Comparison of ENCODE assay signal across 12 cellular contexts in the genomic region with DNA sequence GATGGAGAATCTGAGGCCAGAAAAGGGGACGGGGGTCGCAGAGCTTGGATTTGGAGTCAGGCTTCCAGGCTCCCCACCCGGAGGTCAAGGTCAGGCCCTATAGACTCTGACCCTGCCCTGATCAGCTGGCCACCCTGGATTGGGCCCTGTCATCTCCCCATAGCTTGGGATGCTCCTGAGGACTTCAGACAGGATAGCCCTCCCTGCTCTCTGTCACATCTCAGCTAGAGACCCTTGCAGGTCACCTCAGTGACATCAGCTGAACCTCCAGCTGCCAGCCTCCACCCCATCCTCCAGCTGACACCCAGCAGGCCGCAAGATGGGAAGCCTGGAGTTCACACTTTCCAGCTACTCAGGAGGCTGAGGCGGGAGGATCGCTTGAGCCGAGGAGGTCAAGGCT. TPM values are rescaled to one million over a fixed set of nuclear protein-coding genes. Genes with fewer than 3 reads are reported as not detected.
DNase-seq lines count a peak whose midpoint lies in the region; ATAC-seq and TF ChIP-seq lines count a peak whose summit lies in the region.
"Had no signal": no experiment of that assay in that cellular context is flagged by ENCODE, and none has a peak within 500 bp of the region (broad histone marks: within the 10 kb centered on the region; RNA-seq: fewer than 3 reads in every experiment).

No MANE protein-coding gene starts in this region.

- DNase-seq in CD4-positive, alpha-beta T cell, result no peak
- DNase-seq in endodermal cell, result peak; percentile 40
- no peak for DNase-seq in NCI-H526 treated with DMSO at 0.1 percent for 48 hours (lab: John Stamatoyannopoulos, UW)
- no peak for DNase-seq in NCI-H2171 treated with DMSO at 0.1 percent for 48 hours (lab: John Stamatoyannopoulos, UW)
- no peak for DNase-seq in NCI-H1092 treated with DMSO at 0.1 percent for 48 hours (lab: John Stamatoyannopoulos, UW)
- DNase-seq: glutamatergic neuron, MM.1S, NCI-H2227 treated with DMSO at 0.1 percent for 48 hours had no signal

- peak overlapping the region; percentile 85 for H3K4me3 Mint-ChIP-seq in CD4-positive, alpha-beta T cell
- no peak overlapping the region for H3K4me3 Mint-ChIP-seq in endodermal cell

- H3K9ac ChIP-seq in Loucy (ENCODE audit: low read depth, low read length, poor library complexity, severe bottlenecking) (peak overlapping the region; percentile 99), endodermal cell (ENCODE audit: extremely low read depth, low read length, poor library complexity, severe bottlenecking) (no peak overlapping the region), rectal smooth muscle tissue (ENCODE audit: low read length) (no peak overlapping the region)

- H3K4me3 ChIP-seq in Loucy (ENCODE audit: low read length, poor library complexity, severe bottlenecking), result no peak overlapping the region
- no peak overlapping the region for H3K4me3 ChIP-seq in endodermal cell (ENCODE audit: low read length)
- no peak overlapping the region for H3K4me3 ChIP-seq in rectal smooth muscle tissue (ENCODE audit: low read length)

- POLR2A ChIA-PET in CD4-positive, alpha-beta T cell (lab: Charles Lee), result interaction anchor here (0.7 to 9.6 kb wide), 5 partner anchors 13 to 296 kb away, joined by 3 to 192 read pairs (median 3); a partner anchor contains a TSS

- peaks cover 48% of the 10 kb centered on the region for H3K4me1 ChIP-seq in Loucy (ENCODE audit: insufficient read depth, low read length, poor library complexity, severe bottlenecking)
- H3K4me1 ChIP-seq in endodermal cell (ENCODE audit: control insufficient read depth, insufficient read depth, low read length), result no peaks in the 10 kb centered on the region
- H3K4me1 ChIP-seq in rectal smooth muscle tissue (ENCODE audit: control insufficient read depth, insufficient read depth, low read length), result peaks cover 26% of the 10 kb centered on the region

- peaks cover 46% of the 10 kb centered on the region for H3K4me1 Mint-ChIP-seq in CD4-positive, alpha-beta T cell (ENCODE audit: low read depth)
- peaks cover 14% of the 10 kb centered on the region for H3K4me1 Mint-ChIP-seq in endodermal cell

- peaks cover 51% of the 10 kb centered on the region for H3K79me2 ChIP-seq in Loucy (ENCODE audit: insufficient read depth, low read length)

- H3K36me3 Mint-ChIP-seq in CD4-positive, alpha-beta T cell (ENCODE audit: low read depth), result peaks cover 17% of the 10 kb centered on the region
- peaks cover 6% of the 10 kb centered on the region for H3K36me3 Mint-ChIP-seq in endodermal cell (ENCODE audit: low read depth)

- H2AFZ ChIP-seq in Loucy (ENCODE audit: low read length), result no peak overlapping the region

- no peak for TF ChIP-seq CTCF in CD4-positive, alpha-beta T cell (IDR thresholded peaks at IDR 0.05)
- TF ChIP-seq CTCF in Loucy (conservative IDR thresholded peaks at IDR 0.05; ENCODE audit: low read length) (no peak), endodermal cell (conservative IDR thresholded peaks at IDR 0.05) (no peak)

- peak overlapping the region; percentile 27 for H3K27ac ChIP-seq in CD4-positive, alpha-beta T cell (ENCODE audit: low read depth, low read length)
- H3K27ac ChIP-seq in endodermal cell (ENCODE audit: low read depth, low read length) (no peak overlapping the region), rectal smooth muscle tissue (ENCODE audit: low read depth, low read length) (peak overlapping the region; percentile 99)

- CTCF ChIA-PET in CD4-positive, alpha-beta T cell (lab: Charles Lee), result interaction anchor here (2.2 to 2.9 kb wide), 3 partner anchors 11 to 37 kb away, joined by 9 to 14 read pairs (median 13); no protein-coding TSS in a partner anchor

- H3K27me3 ChIP-seq in CD4-positive, alpha-beta T cell (ENCODE audit: control insufficient read depth, insufficient read depth, low read length), result no peaks in the 10 kb centered on the region
- H3K27me3 ChIP-seq in Loucy (ENCODE audit: insufficient read depth, low read length, poor library complexity, severe bottlenecking) (peaks cover 18% of the 10 kb centered on the region), endodermal cell (ENCODE audit: control insufficient read depth, insufficient read depth, low read length, poor library complexity, severe bottlenecking) (no peaks in the 10 kb centered on the region), rectal smooth muscle tissue (ENCODE audit: control insufficient read depth, insufficient read depth, low read length) (no peaks in the 10 kb centered on the region)

- H3K4me2 ChIP-seq in Loucy (ENCODE audit: low read depth, low read length, poor library complexity, severe bottlenecking), result peak overlapping the region; percentile 88

- peaks cover 8% of the 10 kb centered on the region for H3K36me3 ChIP-seq in Loucy (ENCODE audit: insufficient read depth, low read length)
- H3K36me3 ChIP-seq in endodermal cell (ENCODE audit: control insufficient read depth, insufficient read depth, low read length), result peaks cover 6% of the 10 kb centered on the region
- peaks cover 3% of the 10 kb centered on the region for H3K36me3 ChIP-seq in rectal smooth muscle tissue (ENCODE audit: control insufficient read depth, insufficient read depth, low read length)

- H3K27me3 Mint-ChIP-seq in CD4-positive, alpha-beta T cell, result no peaks in the 10 kb centered on the region
- no peaks in the 10 kb centered on the region for H3K27me3 Mint-ChIP-seq in endodermal cell (ENCODE audit: insufficient read depth)

- no peaks in the 10 kb centered on the region for H4K20me1 ChIP-seq in Loucy (ENCODE audit: insufficient read depth, low read length, poor library complexity, severe bottlenecking)

- no peaks in the 10 kb centered on the region for H3K9me3 ChIP-seq in CD4-positive, alpha-beta T cell (ENCODE audit: control insufficient read depth, low read length)
- H3K9me3 ChIP-seq in Loucy (ENCODE audit: insufficient read depth, low read depth, low read length) (no peaks in the 10 kb centered on the region), endodermal cell (ENCODE audit: control insufficient read depth, low read length) (no peaks in the 10 kb centered on the region)

- intact Hi-C loops in CD4-positive, alpha-beta T cell (cut with DNase I, micrococcal nuclease), result loop anchor here (10.0 kb wide), 2 partner anchors 111 to 239 kb away; a partner anchor contains a TSS

- no peak overlapping the region for H3K27ac Mint-ChIP-seq in CD4-positive, alpha-beta T cell
- H3K27ac Mint-ChIP-seq in endodermal cell, result no peak overlapping the region

- 91 to 92% methylated on average over 5 to 7 of the region's 7 CpGs for WGBS in endodermal cell (ENCODE audit: insufficient coverage in 1 of 2, insufficient read length in 1 of 2), 2 experiments

- ATAC-seq in CD4-positive, alpha-beta T cell (ENCODE audit: poor library complexity), result no peak
- no peak for ATAC-seq in GM21619 (IDR thresholded peaks at IDR 0.05; ENCODE audit: unreplicated experiment)
- ATAC-seq: left lobe of liver had no signal

- H3F3A ChIP-seq in Loucy (ENCODE audit: low read depth), result peaks cover 17% of the 10 kb centered on the region

- H3K9me3 Mint-ChIP-seq in CD4-positive, alpha-beta T cell, result no peaks in the 10 kb centered on the region
- no peaks in the 10 kb centered on the region for H3K9me3 Mint-ChIP-seq in endodermal cell

- H3K9me2 ChIP-seq in Loucy (replicated peaks; ENCODE audit: low read depth, low read length), result no peaks in the 10 kb centered on the region

RNA-seq across cellular contexts. Expression of a gene that starts 2.8 kb away (rescaled TPM):
- 100 to 1,000 TPM; 182 to 185 TPM for total RNA-seq in CD4-positive, alpha-beta T cell
- 100 to 1,000 TPM; 387 to 437 TPM for total RNA-seq in endodermal cell
- polyA plus RNA-seq in endodermal cell (2013, experiment 1 of 2), result 485 TPM
- 534 TPM for polyA plus RNA-seq in endodermal cell (2013, experiment 2 of 2)

RNA-seq across cellular contexts. Expression of a gene that starts 38.2 kb away (rescaled TPM):
- 10 to 100 TPM; 74.9 to 79.0 TPM for total RNA-seq in CD4-positive, alpha-beta T cell
- total RNA-seq in endodermal cell, result 10 to 100 TPM; 67.7 to 86.0 TPM
- polyA plus RNA-seq in endodermal cell (2013, experiment 1 of 2), result 50.9 TPM
- polyA plus RNA-seq in endodermal cell (2013, experiment 2 of 2), result 49.3 TPM
